ENCODE assay signal across 1 cellular context in the genomic region with DNA sequence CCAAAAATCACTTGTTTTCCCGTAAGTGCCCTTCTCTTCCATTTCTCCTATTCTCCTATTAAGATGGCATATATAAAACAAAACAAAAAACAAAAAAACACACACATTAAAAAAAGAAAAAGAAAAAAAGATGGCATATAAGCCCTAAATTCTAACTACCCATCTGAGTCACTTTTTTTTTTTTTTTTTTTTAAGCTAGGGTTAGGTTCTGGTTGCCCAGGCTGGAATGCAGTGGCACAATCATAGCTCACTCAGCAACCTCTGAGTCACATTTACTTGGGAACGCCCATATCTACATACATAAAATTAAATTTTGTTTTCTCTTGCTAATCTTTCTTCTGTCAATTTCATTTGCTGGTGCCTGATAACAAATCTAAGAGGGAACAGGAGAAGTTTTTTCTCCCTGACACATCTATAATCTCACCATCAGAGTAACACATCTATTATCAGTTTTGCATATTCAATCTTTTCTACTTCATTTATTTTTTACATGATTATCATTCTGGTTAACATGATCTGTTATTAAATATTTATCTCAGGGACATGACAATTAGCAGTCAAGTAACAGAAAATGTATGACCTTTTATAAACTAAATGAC.
TF ChIP-seq lines count a peak whose summit lies in the region.

No MANE protein-coding gene starts in this region.

TF ChIP-seq in IMR-90, 13 proteins besides CTCF, POLR2A, EP300 and RAD21:
- TF ChIP-seq FOS (IDR thresholded peaks at IDR 0.05; ENCODE audit: low read depth, low read length) (no peak), CEBPB (IDR thresholded peaks at IDR 0.05; ENCODE audit: low read depth, low read length) (peak; percentile 33; the same call in 1 of the 2 replicates)
